ENCODE assay signal across 8 cellular contexts in genomic region chr2:20446280-20446916, GRCh38. TPM values are rescaled to one million over a fixed set of nuclear protein-coding genes. Genes with fewer than 3 reads are reported as not detected.
DNase-seq lines count a peak whose midpoint lies in the region; ATAC-seq and TF ChIP-seq lines count a peak whose summit lies in the region.

No MANE protein-coding gene starts in this region.

- no peak for TF ChIP-seq CTCF in Calu3 (IDR thresholded peaks at IDR 0.05; ENCODE audit: unreplicated experiment)
- TF ChIP-seq CTCF in RWPE1 (conservative IDR thresholded peaks at IDR 0.05; ENCODE audit: low read depth), result no peak
- TF ChIP-seq CTCF in fibroblast of lung (conservative IDR thresholded peaks at IDR 0.05 in 1 of 2, IDR thresholded peaks at IDR 0.05 in 1 of 2; ENCODE audit: low read depth in 1 of 2, low read length in 2 of 2), result no peak
- TF ChIP-seq CTCF in parathyroid adenoma (IDR thresholded peaks at IDR 0.05), result no peak

- H3K27ac Mint-ChIP-seq in Calu3 (ENCODE audit: unreplicated experiment), result peak overlapping the region; percentile 87

- POLR2A ChIA-PET in RWPE1 (lab: Yijun Ruan, JAX; ENCODE audit: low non-redundant PET), result interaction anchor here (1.0 to 2.5 kb wide), 11 partner anchors 63 to 202 kb away, joined by 3 to 14 read pairs (median 5); no protein-coding TSS in a partner anchor

- H3K4me1 Mint-ChIP-seq in Calu3 (ENCODE audit: low read depth, unreplicated experiment), result peaks cover 33% of the 10 kb centered on the region

- H3K4me1 ChIP-seq in fibroblast of lung (ENCODE audit: control insufficient read depth, extremely low read depth, insufficient read depth, low read length) (peaks cover 25% of the 10 kb centered on the region), parathyroid adenoma (peaks cover 18% of the 10 kb centered on the region)

- no peaks in the 10 kb centered on the region for H3K27me3 ChIP-seq in fibroblast of lung (ENCODE audit: control insufficient read depth, insufficient read depth, low read length)
- H3K27me3 ChIP-seq in parathyroid adenoma (ENCODE audit: control insufficient read depth, insufficient read depth, low read length), result no peaks in the 10 kb centered on the region

- peak overlapping the region; percentile 81 for H3K27ac ChIP-seq in RWPE1
- H3K27ac ChIP-seq in fibroblast of lung (ENCODE audit: insufficient read depth, low read length), result peak overlapping the region; percentile 93
- peak overlapping the region; percentile 100 for H3K27ac ChIP-seq in parathyroid adenoma

- H3K4me3 Mint-ChIP-seq in Calu3 (ENCODE audit: low read depth, unreplicated experiment), result peak overlapping the region; percentile 89

- no peak for DNase-seq in Calu3
- no peak for DNase-seq in RWPE1 (ENCODE audit: low spot score)
- DNase-seq in fibroblast of lung (ENCODE audit: low read depth in 2 of 2), result no peak
- DNase-seq in HUDEP-2 (lab: John Stamatoyannopoulos, UW; ENCODE audit: unreplicated experiment in 76 of 76), result no peak

- CTCF ChIA-PET in Calu3 (lab: Charles Lee) (interaction anchor here (0.9 to 2.8 kb wide), 11 partner anchors 19 to 189 kb away, joined by 3 to 28 read pairs (median 4); no protein-coding TSS in a partner anchor), RWPE1 (lab: Yijun Ruan, JAX) (interaction anchor here (0.6 to 4.6 kb wide), 8 partner anchors 22 to 196 kb away, joined by 3 to 39 read pairs (median 4); no protein-coding TSS in a partner anchor)

- intact Hi-C loops in Calu3 (cut with micrococcal nuclease; ENCODE audit: unreplicated experiment), result no loop called here

- peaks cover 6% of the 10 kb centered on the region for H3K36me3 ChIP-seq in fibroblast of lung (ENCODE audit: control insufficient read depth, insufficient read depth, low read length)
- H3K36me3 ChIP-seq in parathyroid adenoma (ENCODE audit: control insufficient read depth, insufficient read depth, low read length), result peaks cover 2% of the 10 kb centered on the region

- H3K9me3 ChIP-seq in fibroblast of lung (ENCODE audit: control insufficient read depth, insufficient read depth, low read depth, low read length), result no peaks in the 10 kb centered on the region
- H3K9me3 ChIP-seq in parathyroid adenoma (ENCODE audit: control insufficient read depth, low read length), result no peaks in the 10 kb centered on the region

- ATAC-seq in HG03175 (IDR thresholded peaks at IDR 0.05; ENCODE audit: unreplicated experiment) (no peak), GM21529 (IDR thresholded peaks at IDR 0.05; ENCODE audit: unreplicated experiment) (no peak), HG03159 (IDR thresholded peaks at IDR 0.05; ENCODE audit: unreplicated experiment) (no peak)

- H4K20me1 ChIP-seq in fibroblast of lung (ENCODE audit: control insufficient read depth, extremely low read depth, insufficient read depth, low read length), result peaks cover 6% of the 10 kb centered on the region

- H3K4me3 ChIP-seq in fibroblast of lung (replicated peaks in 1 of 4; ENCODE audit: control extremely low read depth in 1 of 4, insufficient read depth in 1 of 4, low read depth in 3 of 4, low read length in 4 of 4) (peak overlapping the region; percentile 56 to 91 (median 64)), parathyroid adenoma (ENCODE audit: low read depth, low read length) (peak overlapping the region; percentile 82)

- H3K79me2 ChIP-seq in fibroblast of lung (ENCODE audit: control insufficient read depth, insufficient read depth, low read length), result peaks cover 26% of the 10 kb centered on the region
- peaks cover 10% of the 10 kb centered on the region for H3K79me2 ChIP-seq in parathyroid adenoma

- H3K27me3 Mint-ChIP-seq in Calu3 (ENCODE audit: unreplicated experiment), result no peaks in the 10 kb centered on the region

- H3K36me3 Mint-ChIP-seq in Calu3 (ENCODE audit: insufficient read depth, unreplicated experiment), result peaks cover 67% of the 10 kb centered on the region

- TSS peak; percentile 94 for BruUV-seq in Calu3 (replicated peaks; lab: Mats Ljungman, UMichigan)

- no peaks in the 10 kb centered on the region for H3K9me3 Mint-ChIP-seq in Calu3 (ENCODE audit: low read depth, unreplicated experiment)

- H3K4me2 ChIP-seq in fibroblast of lung (ENCODE audit: extremely low read depth, insufficient read depth, low read length) (peak overlapping the region; percentile 93), parathyroid adenoma (ENCODE audit: low read length) (peak overlapping the region; percentile 95)

- peak overlapping the region; percentile 98 for H3K9ac ChIP-seq in fibroblast of lung (ENCODE audit: insufficient read depth, low read length)
- peak overlapping the region; percentile 8 for H3K9ac ChIP-seq in parathyroid adenoma

- H2AFZ ChIP-seq in fibroblast of lung (ENCODE audit: low read length) (no peak overlapping the region), parathyroid adenoma (peak overlapping the region; percentile 87)

RNA-seq across cellular contexts. Expression of gene RHOB, which starts 0.5 kb away (rescaled TPM):
- total RNA-seq in Calu3 (2022) (143 and 147 TPM in 2 replicates), fibroblast of lung (85.3 and 171 TPM in 2 replicates)
- 107 and 113 TPM in 2 replicates for polyA plus RNA-seq in fibroblast of lung
- polyA plus RNA-seq in fibroblast of lung (2012), result 110 and 123 TPM in 2 replicates
- 19.5 and 39.4 TPM in 2 replicates for polyA minus RNA-seq in fibroblast of lung (ENCODE audit: low replicate concordance)
